ENCODE assay signal across 32 cellular contexts in the genomic region with DNA sequence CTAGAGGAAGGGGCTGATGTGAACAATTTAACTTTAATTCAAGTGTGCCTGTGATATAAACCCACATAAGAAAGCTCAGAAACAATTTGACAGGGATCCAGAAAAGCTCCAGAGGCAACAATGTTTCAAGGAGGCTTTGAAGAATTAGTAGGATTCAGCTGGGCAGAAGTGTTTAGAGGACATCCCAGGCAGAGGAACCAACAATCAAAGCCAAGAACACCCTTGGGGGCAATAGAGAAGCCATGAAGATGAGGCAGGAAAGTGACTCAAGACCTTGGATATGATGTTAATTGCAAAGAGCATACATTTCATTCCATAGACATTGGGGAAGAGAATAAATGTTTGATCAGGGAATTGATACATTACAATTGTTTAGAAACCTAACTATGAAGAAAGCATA.
"Had no signal": no experiment of that assay in that cellular context is flagged by ENCODE, and none has a peak within 500 bp of the region (broad histone marks: within the 10 kb centered on the region; RNA-seq: fewer than 3 reads in every experiment).

No MANE protein-coding gene starts in this region.

- DNase-seq: activated B cell treated with CpG ODN at 0.5 μM for 24 hours; activated CD4-positive, alpha-beta T cell treated with anti-CD3 and anti-CD28 coated beads for 1 hour; activated CD4-positive, alpha-beta T cell treated with anti-CD3 and anti-CD28 coated beads, Interleukin-2, amount 10 ng/mL, durations not matched to agents 24 days and 14 days; activated CD4-positive, alpha-beta T cell treated with anti-CD3 and anti-CD28 coated beads, Interleukin-2, amount 50 U/mL, for 48 hours; activated CD8-positive, alpha-beta memory T cell treated with anti-CD3 and anti-CD28 coated beads, Interleukin-2, amount 10 ng/mL, durations not matched to agents 7 days and 5 days; activated effector memory CD4-positive, alpha-beta T cell treated with Interleukin-2 at 50 U/mL for 16 hours; activated naive CD4-positive, alpha-beta T cell treated with Interleukin-2 at 50 U/mL for 16 hours; activated naive CD8-positive, alpha-beta T cell treated with anti-CD3 and anti-CD28 coated beads, Interleukin-2, amount 50 U/mL, for 24 hours; activated T-cell treated with anti-CD3 and anti-CD28 coated beads, Interleukin-2, amount 50 U/mL, for 24 hours; amniotic stem cell; MG63; MV-4-11; NCI-H1092 treated with DMSO at 0.1 percent for 48 hours; NCI-H1417 treated with DMSO at 0.1 percent for 48 hours; NCI-H1694 treated with DMSO at 0.1 percent for 48 hours; NCI-H2029 treated with DMSO at 0.1 percent for 48 hours; NCI-H345; NCI-H510A; NCI-H69; NK-92 treated with Interleukin-12 subunit alpha and Interleukin-12 subunit beta, amount 100 ng/mL, for 24 hours; OCI-M1; RPMI8226; T-cell; T-helper 2 cell; T1000 had no signal

- H3K27me3 ChIP-seq: MG63 had no signal

- H3K36me3 ChIP-seq: MG63 had no signal

- H3K4me3 ChIP-seq: MG63, SK-N-MC had no signal

- ATAC-seq: activated CD8-positive, alpha-beta memory T cell treated with anti-CD3 and anti-CD28 coated beads, Interleukin-2, amount 10 ng/mL, durations not matched to agents 7 days and 5 days; activated naive CD4-positive, alpha-beta T cell treated with anti-CD3 and anti-CD28 coated beads, Interleukin-2, amount 50 U/mL, for 72 hours; activated naive CD8-positive, alpha-beta T cell treated with anti-CD3 and anti-CD28 coated beads, Interleukin-2, amount 50 U/mL, for 24 hours; Panc1; Right ventricle myocardium inferior; T-cell had no signal

- H3K27ac Mint-ChIP-seq: activated B cell treated with CpG ODN at 0.5 μM for 24 hours; activated CD4-positive, alpha-beta T cell treated with anti-CD3 and anti-CD28 coated beads, Interleukin-2, amount 10 ng/mL, durations not matched to agents 24 days and 14 days; activated CD8-positive, alpha-beta memory T cell treated with anti-CD3 and anti-CD28 coated beads, Interleukin-2, amount 10 ng/mL, durations not matched to agents 7 days and 5 days; activated naive CD8-positive, alpha-beta T cell treated with anti-CD3 and anti-CD28 coated beads, Interleukin-2, amount 50 U/mL, for 24 hours; activated T-cell treated with anti-CD3 and anti-CD28 coated beads, Interleukin-2, amount 50 U/mL, for 24 hours; activated T-helper 1 cell treated with anti-CD3 and anti-CD28 coated beads, Interleukin-12 subunit alpha, Interleukin-12 subunit beta, Interleukin-2, Interleukin-4 antibody, amounts not matched to agents 30 ng/mL and 10 ng/mL and 1 ng/mL, durations not matched to agents 14 hours and 24 hours and 36 hours; brain; T-cell had no signal

- H3K27me3 Mint-ChIP-seq: activated B cell treated with CpG ODN at 0.5 μM for 24 hours; activated CD4-positive, alpha-beta T cell treated with anti-CD3 and anti-CD28 coated beads, Interleukin-2, amount 10 ng/mL, durations not matched to agents 24 days and 14 days; activated CD8-positive, alpha-beta memory T cell treated with anti-CD3 and anti-CD28 coated beads, Interleukin-2, amount 10 ng/mL, durations not matched to agents 7 days and 5 days; activated naive CD8-positive, alpha-beta T cell treated with anti-CD3 and anti-CD28 coated beads, Interleukin-2, amount 50 U/mL, for 24 hours; activated T-cell treated with anti-CD3 and anti-CD28 coated beads, Interleukin-2, amount 50 U/mL, for 24 hours; central memory CD8-positive, alpha-beta T cell; T-cell had no signal

- H3K36me3 Mint-ChIP-seq: activated naive CD4-positive, alpha-beta T cell treated with anti-CD3 and anti-CD28 coated beads, Interleukin-2, amount 50 U/mL, for 72 hours; brain had no signal

- H3K27ac ChIP-seq: SK-N-MC had no signal

- H3K9me3 Mint-ChIP-seq: activated naive CD4-positive, alpha-beta T cell treated with anti-CD3 and anti-CD28 coated beads, Interleukin-2, amount 50 U/mL, for 72 hours; activated T-cell treated with anti-CD3 and anti-CD28 coated beads, Interleukin-2, amount 50 U/mL, for 24 hours; activated T-helper 1 cell treated with anti-CD3 and anti-CD28 coated beads, Interleukin-12 subunit alpha, Interleukin-12 subunit beta, Interleukin-2, Interleukin-4 antibody, amounts not matched to agents 30 ng/mL and 10 ng/mL and 1 ng/mL, durations not matched to agents 14 hours and 24 hours and 36 hours had no signal

- H3K4me3 Mint-ChIP-seq: activated B cell treated with CpG ODN at 0.5 μM for 24 hours; activated CD4-positive, alpha-beta T cell treated with anti-CD3 and anti-CD28 coated beads, Interleukin-2, amount 10 ng/mL, durations not matched to agents 24 days and 14 days; activated CD8-positive, alpha-beta memory T cell treated with anti-CD3 and anti-CD28 coated beads, Interleukin-2, amount 10 ng/mL, durations not matched to agents 7 days and 5 days; activated naive CD8-positive, alpha-beta T cell treated with anti-CD3 and anti-CD28 coated beads, Interleukin-2, amount 50 U/mL, for 24 hours; activated T-cell treated with anti-CD3 and anti-CD28 coated beads, Interleukin-2, amount 50 U/mL, for 24 hours; activated T-helper 1 cell treated with anti-CD3 and anti-CD28 coated beads, Interleukin-12 subunit alpha, Interleukin-12 subunit beta, Interleukin-2, Interleukin-4 antibody, amounts not matched to agents 30 ng/mL and 10 ng/mL and 1 ng/mL, durations not matched to agents 14 hours and 24 hours and 36 hours; brain; central memory CD8-positive, alpha-beta T cell; T-cell had no signal

- H3K4me1 Mint-ChIP-seq: activated naive CD8-positive, alpha-beta T cell treated with anti-CD3 and anti-CD28 coated beads, Interleukin-2, amount 50 U/mL, for 24 hours; central memory CD8-positive, alpha-beta T cell; T-cell had no signal
